30 cellular contexts compared by ENCODE assay signal in genomic region chr13:76864259-76864658, GRCh38.
"Had no signal": no experiment of that assay in that cellular context is flagged by ENCODE, and none has a peak within 500 bp of the region (broad histone marks: within the 10 kb centered on the region; RNA-seq: fewer than 3 reads in every experiment).

No MANE protein-coding gene starts in this region.

- DNase-seq: activated B cell treated with CpG ODN at 0.5 μM for 24 hours; activated CD4-positive, alpha-beta memory T cell treated with anti-CD3 and anti-CD28 coated beads, Interleukin-2, amount 10 ng/mL, durations not matched to agents 7 days and 5 days; activated CD4-positive, alpha-beta T cell treated with anti-CD3 and anti-CD28 coated beads for 4 hours; activated CD4-positive, alpha-beta T cell treated with anti-CD3 and anti-CD28 coated beads, Interleukin-2, amount 10 ng/mL, durations not matched to agents 7 days and 5 days; activated CD4-positive, alpha-beta T cell treated with anti-CD3 and anti-CD28 coated beads, Interleukin-2, amount 50 U/mL, for 4 hours; activated CD8-positive, alpha-beta memory T cell treated with anti-CD3 and anti-CD28 coated beads, Interleukin-2, amount 10 ng/mL, durations not matched to agents 7 days and 5 days; activated CD8-positive, alpha-beta memory T cell treated with anti-CD3 and anti-CD28 coated beads, Interleukin-2, amount 50 U/mL, for 4 hours; activated effector memory CD4-positive, alpha-beta T cell treated with Interleukin-2 at 50 U/mL for 16 hours; activated gamma-delta T cell treated with Interleukin-2 at 50 U/mL for 16 hours; activated naive CD4-positive, alpha-beta T cell treated with anti-CD3 and anti-CD28 coated beads for 36 hours; activated T-cell treated with anti-CD3 and anti-CD28 coated beads, Interleukin-2, amount 50 U/mL, for 1 hour; activated T-cell treated with anti-CD3 and anti-CD28 coated beads, Interleukin-2, amount 50 U/mL, for 72 hours; adrenal gland; amygdala; aorta; body of pancreas; caudate nucleus; cortex of kidney; effector CD8-positive, alpha-beta T cell; foreskin fibroblast; head of caudate nucleus; T-helper 1 cell; T-helper 17 cell; T1000; WERI-Rb-1 had no signal

- H3K27ac Mint-ChIP-seq: activated B cell treated with CpG ODN at 0.5 μM for 24 hours; activated CD4-positive, alpha-beta memory T cell treated with anti-CD3 and anti-CD28 coated beads, Interleukin-2, amount 10 ng/mL, durations not matched to agents 7 days and 5 days; activated CD4-positive, alpha-beta T cell treated with anti-CD3 and anti-CD28 coated beads, Interleukin-2, amount 10 ng/mL, durations not matched to agents 7 days and 5 days; activated CD8-positive, alpha-beta memory T cell treated with anti-CD3 and anti-CD28 coated beads, Interleukin-2, amount 10 ng/mL, durations not matched to agents 7 days and 5 days; activated naive CD4-positive, alpha-beta T cell treated with anti-CD3 and anti-CD28 coated beads for 36 hours; activated T-cell treated with anti-CD3 and anti-CD28 coated beads, Interleukin-2, amount 50 U/mL, for 72 hours; T-helper 17 cell; T-helper 2 cell treated with Interferon-gamma antibody and Interleukin-4, amounts not matched to agents 5 μg/mL and 100 μg/mL, for 36 hours had no signal

- H3K4me1 Mint-ChIP-seq: activated B cell treated with CpG ODN at 0.5 μM for 24 hours; activated CD4-positive, alpha-beta memory T cell treated with anti-CD3 and anti-CD28 coated beads, Interleukin-2, amount 10 ng/mL, durations not matched to agents 7 days and 5 days; activated CD4-positive, alpha-beta T cell treated with anti-CD3 and anti-CD28 coated beads, Interleukin-2, amount 10 ng/mL, durations not matched to agents 7 days and 5 days; activated CD8-positive, alpha-beta memory T cell treated with anti-CD3 and anti-CD28 coated beads, Interleukin-2, amount 10 ng/mL, durations not matched to agents 7 days and 5 days; activated naive CD4-positive, alpha-beta T cell treated with anti-CD3 and anti-CD28 coated beads, Interleukin-2, amount 50 U/mL, for 24 hours; T-helper 17 cell had no signal

- H3K9me3 Mint-ChIP-seq: activated B cell treated with CpG ODN at 0.5 μM for 24 hours; activated CD4-positive, alpha-beta memory T cell treated with anti-CD3 and anti-CD28 coated beads, Interleukin-2, amount 10 ng/mL, durations not matched to agents 7 days and 5 days; activated CD4-positive, alpha-beta T cell treated with anti-CD3 and anti-CD28 coated beads, Interleukin-2, amount 10 ng/mL, durations not matched to agents 7 days and 5 days; activated naive CD4-positive, alpha-beta T cell treated with anti-CD3 and anti-CD28 coated beads for 36 hours; T-helper 2 cell treated with Interferon-gamma antibody and Interleukin-4, amounts not matched to agents 5 μg/mL and 100 μg/mL, for 36 hours had no signal

- ATAC-seq: activated CD4-positive, CD25-positive, alpha-beta regulatory T cell treated with anti-CD3 and anti-CD28 coated beads, Interleukin-2, amount 50 U/mL, for 24 hours; activated CD8-positive, alpha-beta memory T cell treated with anti-CD3 and anti-CD28 coated beads, Interleukin-2, amount 10 ng/mL, durations not matched to agents 7 days and 5 days; body of pancreas; esophagus mucosa; SK-N-SH treated with all-trans-retinoic acid at 6 μM for 48 hours; T-helper 17 cell had no signal

- H3K4me3 Mint-ChIP-seq: activated B cell treated with CpG ODN at 0.5 μM for 24 hours; activated CD4-positive, alpha-beta memory T cell treated with anti-CD3 and anti-CD28 coated beads, Interleukin-2, amount 10 ng/mL, durations not matched to agents 7 days and 5 days; activated CD4-positive, alpha-beta T cell treated with anti-CD3 and anti-CD28 coated beads, Interleukin-2, amount 10 ng/mL, durations not matched to agents 7 days and 5 days; activated CD8-positive, alpha-beta memory T cell treated with anti-CD3 and anti-CD28 coated beads, Interleukin-2, amount 10 ng/mL, durations not matched to agents 7 days and 5 days; activated naive CD4-positive, alpha-beta T cell treated with anti-CD3 and anti-CD28 coated beads for 36 hours; activated naive CD4-positive, alpha-beta T cell treated with anti-CD3 and anti-CD28 coated beads, Interleukin-2, amount 50 U/mL, for 24 hours; activated T-cell treated with anti-CD3 and anti-CD28 coated beads, Interleukin-2, amount 50 U/mL, for 72 hours; T-helper 17 cell; T-helper 2 cell treated with Interferon-gamma antibody and Interleukin-4, amounts not matched to agents 5 μg/mL and 100 μg/mL, for 36 hours had no signal

- H3K36me3 Mint-ChIP-seq: activated CD8-positive, alpha-beta memory T cell treated with anti-CD3 and anti-CD28 coated beads, Interleukin-2, amount 10 ng/mL, durations not matched to agents 7 days and 5 days; activated naive CD4-positive, alpha-beta T cell treated with anti-CD3 and anti-CD28 coated beads, Interleukin-2, amount 50 U/mL, for 24 hours had no signal
